In genomic region chr9:119278138-119278537, GRCh38 we compare ENCODE assay signal across 1 cellular context.
TF ChIP-seq lines count a peak whose summit lies in the region.

No MANE protein-coding gene starts in this region.

TF ChIP-seq in H1, 55 proteins besides CTCF, POLR2A, EP300 and RAD21 (continued from another document):
- TF ChIP-seq FOSL1 (IDR thresholded peaks at IDR 0.05; ENCODE audit: insufficient read depth, low read depth, low read length) (no peak), MAFK (IDR thresholded peaks at IDR 0.05; ENCODE audit: low read depth, low read length) (no peak), CBX5 (IDR thresholded peaks at IDR 0.05; ENCODE audit: low read depth, low read length) (no peak), NANOG (IDR thresholded peaks at IDR 0.05; ENCODE audit: insufficient read depth, low read depth, low read length, poor library complexity, severe bottlenecking) (no peak), KDM1A (IDR thresholded peaks at IDR 0.05; ENCODE audit: borderline replicate concordance, low read length) (no peak), ATF2 (IDR thresholded peaks at IDR 0.05; ENCODE audit: low read length) (no peak)
